ENCODE assay signal across 18 cellular contexts in genomic region chr17:30782206-30782605, GRCh38. TPM values are rescaled to one million over a fixed set of nuclear protein-coding genes. Genes with fewer than 3 reads are reported as not detected.
DNase-seq lines count a peak whose midpoint lies in the region; ATAC-seq, FAIRE-seq and TF ChIP-seq lines count a peak whose summit lies in the region.
"Had no signal": no experiment of that assay in that cellular context is flagged by ENCODE, and none has a peak within 500 bp of the region (broad histone marks: within the 10 kb centered on the region; RNA-seq: fewer than 3 reads in every experiment).

No MANE protein-coding gene starts in this region.

- intact Hi-C loops in GM12878 (cut with micrococcal nuclease; ENCODE audit: unreplicated experiment), result no loop called here
- intact Hi-C loops in body of pancreas (cut with DNase I), result no loop called here
- intact Hi-C loops in CD4-positive, alpha-beta memory T cell (cut with micrococcal nuclease), result no loop called here

- peaks cover 34% of the 10 kb centered on the region for H3K36me3 Mint-ChIP-seq in T-helper 2 cell treated with Interferon-gamma antibody and Interleukin-4, amounts not matched to agents 5 μg/mL and 100 μg/mL, for 36 hours (ENCODE audit: low read depth)
- H3K36me3 Mint-ChIP-seq in CD4-positive, alpha-beta memory T cell, result peaks cover 22 to 45% of the 10 kb centered on the region in 2 donors

- H3K9me3 Mint-ChIP-seq in T-helper 2 cell treated with Interferon-gamma antibody and Interleukin-4, amounts not matched to agents 5 μg/mL and 100 μg/mL, for 36 hours, result no peaks in the 10 kb centered on the region
- H3K9me3 Mint-ChIP-seq in CD4-positive, alpha-beta memory T cell, result no peaks in the 10 kb centered on the region
- H3K9me3 Mint-ChIP-seq: GM23338 had no signal

- H3K4me1 ChIP-seq in A549 (0 out of 3 replicates have a peak, but pooled peaks cover under 1% of the 10 kb centered on the region), GM12878 (ENCODE audit: control insufficient read depth, insufficient read depth, low read length) (peaks cover 3% of the 10 kb centered on the region), body of pancreas (no peaks in the 10 kb centered on the region)
- H3K4me1 ChIP-seq in CD4-positive, alpha-beta memory T cell (ENCODE audit: insufficient read depth, low read length), result no peaks in the 10 kb centered on the region
- H3K4me1 ChIP-seq: Peyer's patch, SJSA1, upper lobe of left lung had no signal

- no peak for TF ChIP-seq EP300 in A549 (IDR thresholded peaks at IDR 0.05)
- TF ChIP-seq EP300 in GM12878 (IDR thresholded peaks at IDR 0.05; ENCODE audit: borderline replicate concordance in 1 of 2, control insufficient read depth in 1 of 2, low read depth in 2 of 2, low read length in 2 of 2), result no peak

- no peaks in the 10 kb centered on the region for H3K9me3 ChIP-seq in A549
- H3K9me3 ChIP-seq in SU-DHL-6 (ENCODE audit: insufficient read depth, low read length), result no peaks in the 10 kb centered on the region
- no peaks in the 10 kb centered on the region for H3K9me3 ChIP-seq in GM12878 (replicated peaks; ENCODE audit: control insufficient read depth, insufficient read depth, low read length)
- no peaks in the 10 kb centered on the region for H3K9me3 ChIP-seq in body of pancreas
- no peaks in the 10 kb centered on the region for H3K9me3 ChIP-seq in CD4-positive, alpha-beta memory T cell (ENCODE audit: control insufficient read depth in 1 of 2, low read length in 2 of 2)
- H3K9me3 ChIP-seq: Peyer's patch, SJSA1, upper lobe of left lung had no signal

- H3K9ac ChIP-seq in SU-DHL-6 (ENCODE audit: low read length), result no peak overlapping the region
- no peak overlapping the region for H3K9ac ChIP-seq in GM12878 (ENCODE audit: control insufficient read depth, insufficient read depth, low read length)

- TF ChIP-seq POLR2A in A549 (IDR thresholded peaks at IDR 0.05; ENCODE audit: low read length), result no peak
- TF ChIP-seq POLR2A in GM12878 (IDR thresholded peaks at IDR 0.05; ENCODE audit: low read depth, low read length), result no peak
- no peak for TF ChIP-seq POLR2A in body of pancreas (IDR thresholded peaks at IDR 0.05)

- FAIRE-seq in A549 (lab: Jason Lieb, UNC) (no peak), GM12878 (lab: Jason Lieb, UNC) (no peak)

- TF ChIP-seq RAD21 in A549 (conservative IDR thresholded peaks at IDR 0.05 in 1 of 2, IDR thresholded peaks at IDR 0.05 in 1 of 2) (no peak), GM12878 (IDR thresholded peaks at IDR 0.05; ENCODE audit: insufficient read depth, low read depth, low read length) (no peak)

- no peak overlapping the region for H3K27ac ChIP-seq in A549
- peak overlapping the region; percentile 12; the same call in 1 of the 2 replicates for H3K27ac ChIP-seq in SU-DHL-6 (ENCODE audit: low read depth, low read length)
- H3K27ac ChIP-seq in GM12878 (ENCODE audit: control insufficient read depth, insufficient read depth), result no peak overlapping the region
- H3K27ac ChIP-seq in body of pancreas, result no peak overlapping the region
- no peak overlapping the region for H3K27ac ChIP-seq in CD4-positive, alpha-beta memory T cell (ENCODE audit: low read depth, low read length)
- H3K27ac ChIP-seq: Peyer's patch, SJSA1, upper lobe of left lung had no signal

- CTCF ChIA-PET in A549 (lab: Yijun Ruan, JAX), result no interaction called here
- CTCF ChIA-PET in GM12878 (lab: Yijun Ruan, JAX), result no interaction called here
- CTCF ChIA-PET in CD4-positive, alpha-beta memory T cell (lab: Charles Lee; ENCODE audit: partially characterized antibody), result no interaction called here

- H3K4me2 ChIP-seq in A549 (no peak overlapping the region), SU-DHL-6 (ENCODE audit: low read depth, low read length, poor library complexity, severe bottlenecking) (no peak overlapping the region), GM12878 (ENCODE audit: control insufficient read depth, insufficient read depth) (no peak overlapping the region)
- H3K4me2 ChIP-seq: GM23338 had no signal

- H3K4me3 Mint-ChIP-seq in T-helper 2 cell treated with Interferon-gamma antibody and Interleukin-4, amounts not matched to agents 5 μg/mL and 100 μg/mL, for 36 hours, result no peak overlapping the region
- H3K4me3 Mint-ChIP-seq in CD4-positive, alpha-beta memory T cell, result no peak overlapping the region
- H3K4me3 Mint-ChIP-seq: GM23338 had no signal

- SMC1A ChIA-PET in GM12878 (lab: Charles Lee; ENCODE audit: uncharacterized antibody, unreplicated experiment), result no interaction called here

- H2AFZ ChIP-seq in SU-DHL-6 (ENCODE audit: low read depth, low read length, severe bottlenecking), result no peak overlapping the region
- no peak overlapping the region for H2AFZ ChIP-seq in GM12878 (ENCODE audit: control insufficient read depth, low read depth, low read length)
- H2AFZ ChIP-seq: GM23338 had no signal

- in situ Hi-C loops in GM12878 (cut with MboI), result no loop called here

- H3K4me1 Mint-ChIP-seq in T-helper 2 cell treated with Interferon-gamma antibody and Interleukin-4, amounts not matched to agents 5 μg/mL and 100 μg/mL, for 36 hours (ENCODE audit: low read depth), result peaks cover 6% of the 10 kb centered on the region
- peaks cover 6 to 11% (median 7%) of the 10 kb centered on the region in 4 donors for H3K4me1 Mint-ChIP-seq in CD4-positive, alpha-beta memory T cell
- H3K4me1 Mint-ChIP-seq: GM23338 had no signal

- no peaks in the 10 kb centered on the region for H3K27me3 Mint-ChIP-seq in T-helper 2 cell treated with Interferon-gamma antibody and Interleukin-4, amounts not matched to agents 5 μg/mL and 100 μg/mL, for 36 hours (ENCODE audit: low read depth)
- H3K27me3 Mint-ChIP-seq in CD4-positive, alpha-beta memory T cell, result no peaks in the 10 kb centered on the region

- H3K27ac Mint-ChIP-seq in T-helper 2 cell treated with Interferon-gamma antibody and Interleukin-4, amounts not matched to agents 5 μg/mL and 100 μg/mL, for 36 hours, result peak overlapping the region; percentile 55
- H3K27ac Mint-ChIP-seq in CD4-positive, alpha-beta memory T cell, result peak overlapping the region in 3 of 7 donors; percentile 10 to 57 (median 32)
- H3K27ac Mint-ChIP-seq: GM23338 had no signal

- H3F3A ChIP-seq in SU-DHL-6 (ENCODE audit: insufficient read depth), result peaks cover 58% of the 10 kb centered on the region

- H4K20me1 ChIP-seq in SU-DHL-6 (ENCODE audit: low read depth, low read length) (0 out of 2 replicates have a peak, but pooled peaks cover 6% of the 10 kb centered on the region), GM12878 (ENCODE audit: control insufficient read depth, insufficient read depth) (no peaks in the 10 kb centered on the region)

- ATAC-seq in A549 (no peak), GM12878 (no peak), body of pancreas (no peak)
- ATAC-seq: GM23338 had no signal

- H3K36me3 ChIP-seq in SU-DHL-6 (ENCODE audit: low read length) (peaks cover 28% of the 10 kb centered on the region; the same call in 1 of the 2 replicates), GM12878 (ENCODE audit: control insufficient read depth in 2 of 2, insufficient read depth in 2 of 2, low read length in 1 of 2) (peaks cover 2 to 24% of the 10 kb centered on the region in 2 experiments), body of pancreas (replicated peaks in 1 of 2; ENCODE audit: insufficient read depth in 1 of 2, low read depth in 2 of 2) (peaks cover 0 to 3% of the 10 kb centered on the region in 2 donors)
- peaks cover 14% of the 10 kb centered on the region for H3K36me3 ChIP-seq in CD4-positive, alpha-beta memory T cell (ENCODE audit: insufficient read depth, low read length)

- H3K4me3 ChIP-seq in A549 (no peak overlapping the region), SU-DHL-6 (ENCODE audit: insufficient read depth, low read length, poor library complexity, severe bottlenecking) (no peak overlapping the region), GM12878 (no peak overlapping the region), body of pancreas (no peak overlapping the region)
- no peak overlapping the region for H3K4me3 ChIP-seq in CD4-positive, alpha-beta memory T cell (ENCODE audit: low read length in 2 of 2)
- H3K4me3 ChIP-seq: GM23338, Peyer's patch, SJSA1, upper lobe of left lung had no signal

- TF ChIP-seq CTCF in A549 (IDR thresholded peaks at IDR 0.05), result no peak
- no peak for TF ChIP-seq CTCF in SU-DHL-6 (IDR thresholded peaks at IDR 0.05; ENCODE audit: insufficient read depth, low read length, poor library complexity, severe bottlenecking)
- TF ChIP-seq CTCF in GM12878 (IDR thresholded peaks at IDR 0.05 in 2 of 3, conservative IDR thresholded peaks at IDR 0.05 in 1 of 3; ENCODE audit: control insufficient read depth in 2 of 3, extremely low read depth in 1 of 3, insufficient read depth in 1 of 3, low read depth in 3 of 3, low read length in 3 of 3), result no peak
- no peak for TF ChIP-seq CTCF in body of pancreas (IDR thresholded peaks at IDR 0.05)

- RAD21 ChIA-PET in GM12878 (lab: Charles Lee; ENCODE audit: unreplicated experiment), result no interaction called here

- WGBS in A549 (ENCODE audit: missing lambda C conversion rate), result 87% methylated on average over 2 of the region's 2 CpGs
- 91% methylated on average over 2 of the region's 2 CpGs for WGBS in GM12878 (ENCODE audit: insufficient coverage, insufficient replicate concordance, low lambda C conversion rate, missing lambda C conversion rate)
- 69 to 77% methylated on average over 2 of the region's 2 CpGs for WGBS in body of pancreas, 2 donors

- no peaks in the 10 kb centered on the region for H3K27me3 ChIP-seq in SU-DHL-6 (ENCODE audit: low read length)
- H3K27me3 ChIP-seq in GM12878 (replicated peaks in 1 of 2; ENCODE audit: control insufficient read depth in 2 of 2, insufficient read depth in 2 of 2, low read length in 1 of 2), result no peaks in the 10 kb centered on the region
- H3K27me3 ChIP-seq in body of pancreas, result no peaks in the 10 kb centered on the region
- no peaks in the 10 kb centered on the region for H3K27me3 ChIP-seq in CD4-positive, alpha-beta memory T cell (ENCODE audit: insufficient read depth, low read length)
- H3K27me3 ChIP-seq: Peyer's patch, SJSA1, upper lobe of left lung had no signal

- BruUV-seq in GM12878 (replicated peaks; lab: Mats Ljungman, UMichigan), result TSS peak; percentile 22

- no peaks in the 10 kb centered on the region for H3K79me2 ChIP-seq in SU-DHL-6 (ENCODE audit: insufficient read depth, low read length)
- H3K79me2 ChIP-seq in GM12878 (ENCODE audit: control insufficient read depth, insufficient read depth, low read length), result no peaks in the 10 kb centered on the region

- H3K9me2 ChIP-seq in SU-DHL-6 (replicated peaks; ENCODE audit: insufficient read depth, low read length), result no peaks in the 10 kb centered on the region

- POLR2A ChIA-PET in A549 (lab: Yijun Ruan, JAX), result no interaction called here
- POLR2A ChIA-PET in GM12878 (lab: Charles Lee), result no interaction called here
- POLR2A ChIA-PET in CD4-positive, alpha-beta memory T cell (lab: Charles Lee; ENCODE audit: partially characterized antibody), result interaction anchor here (1.5 kb wide), 1 partner anchor 43 kb away, joined by 4 read pairs; no protein-coding TSS in a partner anchor

- no peak for DNase-seq in T-helper 2 cell treated with Interferon-gamma antibody and Interleukin-4, amounts not matched to agents 5 μg/mL and 100 μg/mL, for 36 hours (ENCODE audit: low spot score)
- DNase-seq in T-helper 2 cell (no peak), A549 (ENCODE audit: low read depth in 1 of 2, low spot score in 1 of 2) (no peak), GM12878 (ENCODE audit: low read depth, low spot score) (no peak), body of pancreas (no peak), NCI-H1092 treated with DMSO at 0.1 percent for 48 hours (lab: John Stamatoyannopoulos, UW) (no peak)
- no peak for DNase-seq in CD4-positive, alpha-beta memory T cell
- DNase-seq: activated CD8-positive, alpha-beta memory T cell treated with anti-CD3 and anti-CD28 coated beads, Interleukin-2, amount 50 U/mL, for 4 hours; cerebellar nuclear complex; NCI-H1105 treated with DMSO at 0.1 percent for 48 hours; NCI-H2081 treated with DMSO at 0.1 percent for 48 hours; NK-92 treated with Interleukin-12 subunit alpha and Interleukin-12 subunit beta, amount 100 ng/mL, for 24 hours; Peyer's patch; stimulated activated CD4-positive, alpha-beta T cell treated with anti-CD3 and anti-CD28 coated beads, Interleukin-12 subunit alpha, Interleukin-12 subunit beta, amount 100 ng/mL, for 4 hours; upper lobe of left lung had no signal

RNA-seq across cellular contexts. Expression of gene CRLF3, which starts 42.3 kb away (rescaled TPM):
- polyA plus RNA-seq in A549 (2011; rRNA removed) (26.6 and 31.0 TPM in 2 replicates), A549 (2017; fragmentation: RNase III; extraction: RNeasy Plus Mini Kit Qiagen cat#74134 plus additional on column Dnase treatment) (16.1 to 17.4 TPM (median 16.3 TPM) in 3 replicates), GM12878 (2011; rRNA removed) (39.2 and 54.3 TPM in 2 replicates), GM12878 (2014; fragmentation: Illumina TruSeq; extraction: Trizol) (27.3 and 38.7 TPM in 2 replicates), GM12878 (2014; fragmentation: Nextera tagmentation; extraction: Ambion mirVana) (10 to 100 TPM; 10.0 to 11.9 TPM), GM12878 (2014; rRNA removed) (18.9 and 21.7 TPM in 2 replicates), GM12878 (2016; fragmentation: Nextera tagmentation; extraction: Ambion mirVana) (10 to 100 TPM; 27.4 to 30.0 TPM)
- 10.1 and 11.1 TPM in 2 replicates for polyA plus RNA-seq in A549 (2012; cell fraction: cytosol; rRNA removed)
- polyA plus RNA-seq in A549 (2012; cell fraction: nucleus; rRNA removed), result 4.4 and 8.5 TPM in 2 replicates
- polyA minus RNA-seq in A549 (2011; rRNA and poly(A)+ RNA removed), result 13.8 and 14.9 TPM in 2 replicates
- total RNA-seq in GM12878 (2013; cell fraction: nucleolus; rRNA removed), result 22.1 and 23.7 TPM in 2 replicates
- total RNA-seq in GM12878 (2014; rRNA removed) (26.1 and 29.2 TPM in 2 replicates), GM12878 (2014; rRNA removed; fragmentation: Illumina TruSeq; extraction: Trizol) (28.7 and 30.5 TPM in 2 replicates), GM12878 (2021) (22.0 and 23.4 TPM in 2 replicates), body of pancreas (1 to 10 TPM; 2.6 to 5.2 TPM)
- 14.9 TPM for polyA plus RNA-seq in GM12878 (2011; ENCODE audit: low read depth)
- polyA plus RNA-seq in GM12878 (2011; cell fraction: cytosol; rRNA removed), result 18.6 and 23.6 TPM in 2 replicates
- polyA plus RNA-seq in GM12878 (2011; cell fraction: nucleus; rRNA removed), result 7.6 and 10.3 TPM in 2 replicates
- polyA plus RNA-seq in GM12878 (2012), result 13.1 and 17.3 TPM in 2 replicates
- polyA minus RNA-seq in GM12878 (2011; rRNA and poly(A)+ RNA removed), result 25.8 and 35.8 TPM in 2 replicates
- polyA minus RNA-seq in GM12878 (2011; cell fraction: cytosol; rRNA and poly(A)+ RNA removed), result 14.2 and 16.0 TPM in 2 replicates
- 4.4 and 5.6 TPM in 2 replicates for polyA minus RNA-seq in GM12878 (2011; cell fraction: nucleus; rRNA and poly(A)+ RNA removed)
- total RNA-seq in CD4-positive, alpha-beta memory T cell, result 10 to 100 TPM; 92.7 to 95.0 TPM
- 100 to 1,000 TPM; 121 to 123 TPM for polyA plus RNA-seq in CD4-positive, alpha-beta memory T cell

RNA-seq across cellular contexts. Expression of gene ATAD5, which starts 49.6 kb away (rescaled TPM):
- polyA plus RNA-seq in A549 (2011; rRNA removed) (6.3 and 9.5 TPM in 2 replicates), A549 (2017; fragmentation: RNase III; extraction: RNeasy Plus Mini Kit Qiagen cat#74134 plus additional on column Dnase treatment) (4.5 to 4.9 TPM (median 4.7 TPM) in 3 replicates), GM12878 (2011; rRNA removed) (12.4 and 24.6 TPM in 2 replicates), GM12878 (2014; fragmentation: Illumina TruSeq; extraction: Trizol) (13.6 and 16.6 TPM in 2 replicates), GM12878 (2014; fragmentation: Nextera tagmentation; extraction: Ambion mirVana) (1 to 10 TPM; 3.8 to 4.1 TPM), GM12878 (2014; rRNA removed) (7.3 and 10.3 TPM in 2 replicates), GM12878 (2016; fragmentation: Nextera tagmentation; extraction: Ambion mirVana) (10 to 100 TPM; 18.2 to 19.7 TPM)
- 2.0 TPM in 2 replicates for polyA plus RNA-seq in A549 (2012; cell fraction: cytosol; rRNA removed)
- 2.5 and 3.2 TPM in 2 replicates for polyA plus RNA-seq in A549 (2012; cell fraction: nucleus; rRNA removed)
- 2.6 and 3.1 TPM in 2 replicates for polyA minus RNA-seq in A549 (2011; rRNA and poly(A)+ RNA removed)
- 46.9 and 50.4 TPM in 2 replicates for total RNA-seq in GM12878 (2013; cell fraction: nucleolus; rRNA removed)
- total RNA-seq in GM12878 (2014; rRNA removed) (12.8 and 14.1 TPM in 2 replicates), GM12878 (2014; rRNA removed; fragmentation: Illumina TruSeq; extraction: Trizol) (16.2 and 17.2 TPM in 2 replicates), GM12878 (2021) (16.0 and 18.0 TPM in 2 replicates), body of pancreas (1 to 10 TPM; 1.0 to 1.6 TPM)
- 2.0 TPM for polyA plus RNA-seq in GM12878 (2011; ENCODE audit: low read depth)
- 3.4 and 3.5 TPM in 2 replicates for polyA plus RNA-seq in GM12878 (2011; cell fraction: cytosol; rRNA removed)
- 14.2 and 14.6 TPM in 2 replicates for polyA plus RNA-seq in GM12878 (2011; cell fraction: nucleus; rRNA removed)
- polyA plus RNA-seq in GM12878 (2012), result 3.7 and 5.9 TPM in 2 replicates
- 7.2 and 8.2 TPM in 2 replicates for polyA minus RNA-seq in GM12878 (2011; rRNA and poly(A)+ RNA removed)
- 8.0 and 9.3 TPM in 2 replicates for polyA minus RNA-seq in GM12878 (2011; cell fraction: cytosol; rRNA and poly(A)+ RNA removed)
- polyA minus RNA-seq in GM12878 (2011; cell fraction: nucleus; rRNA and poly(A)+ RNA removed), result 15.5 and 23.7 TPM in 2 replicates
- 1 to 10 TPM; 4.2 to 4.5 TPM for total RNA-seq in CD4-positive, alpha-beta memory T cell
- polyA plus RNA-seq in CD4-positive, alpha-beta memory T cell, result 1 to 10 TPM in 1 of 2 donors, under 1 TPM in 1; 0.15 to 2.2 TPM
